In the genomic region with DNA sequence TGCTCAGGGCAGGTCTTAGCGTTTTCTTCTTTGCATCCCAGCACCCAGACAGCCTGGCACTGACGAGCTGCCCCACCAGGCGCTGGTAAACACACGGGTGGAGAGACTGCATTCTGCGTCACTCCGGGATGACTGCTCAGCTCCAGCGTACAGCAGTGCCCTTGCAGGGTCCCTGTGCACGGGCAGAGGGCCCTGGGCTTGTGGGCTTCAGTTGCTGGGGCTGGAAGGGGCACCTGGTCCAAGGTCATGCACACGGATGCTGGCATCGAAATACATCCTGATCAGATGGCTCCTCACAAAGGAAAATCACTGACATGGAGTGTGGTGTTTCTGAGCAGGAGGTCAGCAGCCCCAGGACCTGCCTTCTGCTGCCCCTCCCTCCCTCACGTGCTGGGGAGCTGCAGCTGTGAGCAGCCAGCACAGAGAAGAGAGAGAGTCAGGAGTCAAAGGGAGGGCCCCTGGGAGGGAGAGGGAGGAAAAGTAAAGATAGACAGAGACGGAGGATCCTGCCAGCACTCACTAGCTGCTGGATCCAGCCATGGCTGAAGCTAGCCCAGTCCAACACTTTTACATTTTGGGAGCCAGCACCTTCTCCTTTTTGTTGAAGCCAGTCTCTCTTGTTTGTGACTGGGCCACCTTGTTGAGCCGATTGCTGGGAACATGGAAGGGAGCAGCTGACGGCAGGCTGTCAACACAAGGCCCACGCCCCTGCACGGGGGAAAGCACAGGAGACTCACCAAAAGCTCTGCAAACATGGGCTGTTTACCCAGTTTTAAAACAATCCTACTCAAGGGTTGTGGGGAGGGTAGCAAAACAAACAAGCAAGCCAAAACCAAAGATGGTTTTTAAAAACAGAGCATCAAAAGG, we compare ENCODE assay signal across 2 cellular contexts.
TF ChIP-seq lines count a peak whose summit lies in the region.

No MANE protein-coding gene starts in this region.

TF ChIP-seq in SK-N-SH, 30 proteins besides CTCF, POLR2A, EP300 and RAD21 (continued from another document):
- TF ChIP-seq, protein P1, sequence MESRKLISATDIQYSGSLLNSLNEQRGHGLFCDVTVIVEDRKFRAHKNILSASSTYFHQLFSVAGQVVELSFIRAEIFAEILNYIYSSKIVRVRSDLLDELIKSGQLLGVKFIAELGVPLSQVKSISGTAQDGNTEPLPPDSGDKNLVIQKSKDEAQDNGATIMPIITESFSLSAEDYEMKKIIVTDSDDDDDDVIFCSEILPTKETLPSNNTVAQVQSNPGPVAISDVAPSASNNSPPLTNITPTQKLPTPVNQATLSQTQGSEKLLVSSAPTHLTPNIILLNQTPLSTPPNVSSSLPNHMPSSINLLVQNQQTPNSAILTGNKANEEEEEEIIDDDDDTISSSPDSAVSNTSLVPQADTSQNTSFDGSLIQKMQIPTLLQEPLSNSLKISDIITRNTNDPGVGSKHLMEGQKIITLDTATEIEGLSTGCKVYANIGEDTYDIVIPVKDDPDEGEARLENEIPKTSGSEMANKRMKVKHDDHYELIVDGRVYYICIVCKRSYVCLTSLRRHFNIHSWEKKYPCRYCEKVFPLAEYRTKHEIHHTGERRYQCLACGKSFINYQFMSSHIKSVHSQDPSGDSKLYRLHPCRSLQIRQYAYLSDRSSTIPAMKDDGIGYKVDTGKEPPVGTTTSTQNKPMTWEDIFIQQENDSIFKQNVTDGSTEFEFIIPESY (IDR thresholded peaks at IDR 0.05; ENCODE audit: borderline replicate concordance, low read depth): no peak
- TF ChIP-seq, protein P2, sequence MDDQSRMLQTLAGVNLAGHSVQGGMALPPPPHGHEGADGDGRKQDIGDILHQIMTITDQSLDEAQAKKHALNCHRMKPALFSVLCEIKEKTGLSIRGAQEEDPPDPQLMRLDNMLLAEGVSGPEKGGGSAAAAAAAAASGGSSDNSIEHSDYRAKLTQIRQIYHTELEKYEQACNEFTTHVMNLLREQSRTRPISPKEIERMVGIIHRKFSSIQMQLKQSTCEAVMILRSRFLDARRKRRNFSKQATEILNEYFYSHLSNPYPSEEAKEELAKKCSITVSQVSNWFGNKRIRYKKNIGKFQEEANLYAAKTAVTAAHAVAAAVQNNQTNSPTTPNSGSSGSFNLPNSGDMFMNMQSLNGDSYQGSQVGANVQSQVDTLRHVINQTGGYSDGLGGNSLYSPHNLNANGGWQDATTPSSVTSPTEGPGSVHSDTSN (IDR thresholded peaks at IDR 0.05): no peak
- TF ChIP-seq, protein P3, sequence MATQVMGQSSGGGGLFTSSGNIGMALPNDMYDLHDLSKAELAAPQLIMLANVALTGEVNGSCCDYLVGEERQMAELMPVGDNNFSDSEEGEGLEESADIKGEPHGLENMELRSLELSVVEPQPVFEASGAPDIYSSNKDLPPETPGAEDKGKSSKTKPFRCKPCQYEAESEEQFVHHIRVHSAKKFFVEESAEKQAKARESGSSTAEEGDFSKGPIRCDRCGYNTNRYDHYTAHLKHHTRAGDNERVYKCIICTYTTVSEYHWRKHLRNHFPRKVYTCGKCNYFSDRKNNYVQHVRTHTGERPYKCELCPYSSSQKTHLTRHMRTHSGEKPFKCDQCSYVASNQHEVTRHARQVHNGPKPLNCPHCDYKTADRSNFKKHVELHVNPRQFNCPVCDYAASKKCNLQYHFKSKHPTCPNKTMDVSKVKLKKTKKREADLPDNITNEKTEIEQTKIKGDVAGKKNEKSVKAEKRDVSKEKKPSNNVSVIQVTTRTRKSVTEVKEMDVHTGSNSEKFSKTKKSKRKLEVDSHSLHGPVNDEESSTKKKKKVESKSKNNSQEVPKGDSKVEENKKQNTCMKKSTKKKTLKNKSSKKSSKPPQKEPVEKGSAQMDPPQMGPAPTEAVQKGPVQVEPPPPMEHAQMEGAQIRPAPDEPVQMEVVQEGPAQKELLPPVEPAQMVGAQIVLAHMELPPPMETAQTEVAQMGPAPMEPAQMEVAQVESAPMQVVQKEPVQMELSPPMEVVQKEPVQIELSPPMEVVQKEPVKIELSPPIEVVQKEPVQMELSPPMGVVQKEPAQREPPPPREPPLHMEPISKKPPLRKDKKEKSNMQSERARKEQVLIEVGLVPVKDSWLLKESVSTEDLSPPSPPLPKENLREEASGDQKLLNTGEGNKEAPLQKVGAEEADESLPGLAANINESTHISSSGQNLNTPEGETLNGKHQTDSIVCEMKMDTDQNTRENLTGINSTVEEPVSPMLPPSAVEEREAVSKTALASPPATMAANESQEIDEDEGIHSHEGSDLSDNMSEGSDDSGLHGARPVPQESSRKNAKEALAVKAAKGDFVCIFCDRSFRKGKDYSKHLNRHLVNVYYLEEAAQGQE (IDR thresholded peaks at IDR 0.05; ENCODE audit: low read depth, low read length): no peak

TF ChIP-seq in SK-N-SH treated with all-trans-retinoic acid at 6 μM for 48 hours, 23 proteins besides CTCF, POLR2A, EP300 and RAD21 (continued from another document):
- TF ChIP-seq, protein P4, sequence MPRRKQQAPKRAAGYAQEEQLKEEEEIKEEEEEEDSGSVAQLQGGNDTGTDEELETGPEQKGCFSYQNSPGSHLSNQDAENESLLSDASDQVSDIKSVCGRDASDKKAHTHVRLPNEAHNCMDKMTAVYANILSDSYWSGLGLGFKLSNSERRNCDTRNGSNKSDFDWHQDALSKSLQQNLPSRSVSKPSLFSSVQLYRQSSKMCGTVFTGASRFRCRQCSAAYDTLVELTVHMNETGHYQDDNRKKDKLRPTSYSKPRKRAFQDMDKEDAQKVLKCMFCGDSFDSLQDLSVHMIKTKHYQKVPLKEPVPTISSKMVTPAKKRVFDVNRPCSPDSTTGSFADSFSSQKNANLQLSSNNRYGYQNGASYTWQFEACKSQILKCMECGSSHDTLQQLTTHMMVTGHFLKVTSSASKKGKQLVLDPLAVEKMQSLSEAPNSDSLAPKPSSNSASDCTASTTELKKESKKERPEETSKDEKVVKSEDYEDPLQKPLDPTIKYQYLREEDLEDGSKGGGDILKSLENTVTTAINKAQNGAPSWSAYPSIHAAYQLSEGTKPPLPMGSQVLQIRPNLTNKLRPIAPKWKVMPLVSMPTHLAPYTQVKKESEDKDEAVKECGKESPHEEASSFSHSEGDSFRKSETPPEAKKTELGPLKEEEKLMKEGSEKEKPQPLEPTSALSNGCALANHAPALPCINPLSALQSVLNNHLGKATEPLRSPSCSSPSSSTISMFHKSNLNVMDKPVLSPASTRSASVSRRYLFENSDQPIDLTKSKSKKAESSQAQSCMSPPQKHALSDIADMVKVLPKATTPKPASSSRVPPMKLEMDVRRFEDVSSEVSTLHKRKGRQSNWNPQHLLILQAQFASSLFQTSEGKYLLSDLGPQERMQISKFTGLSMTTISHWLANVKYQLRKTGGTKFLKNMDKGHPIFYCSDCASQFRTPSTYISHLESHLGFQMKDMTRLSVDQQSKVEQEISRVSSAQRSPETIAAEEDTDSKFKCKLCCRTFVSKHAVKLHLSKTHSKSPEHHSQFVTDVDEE (CRISPR knock-in tag; IDR thresholded peaks at IDR 0.05): no peak
- TF ChIP-seq CSDC2 (CRISPR knock-in tag; IDR thresholded peaks at IDR 0.05) (no peak), TCF4 (CRISPR knock-in tag; IDR thresholded peaks at IDR 0.05; ENCODE audit: borderline replicate concordance) (no peak), RARB (CRISPR knock-in tag; IDR thresholded peaks at IDR 0.05) (no peak), ZNF70 (CRISPR knock-in tag; IDR thresholded peaks at IDR 0.05) (no peak)
